In the genomic region with DNA sequence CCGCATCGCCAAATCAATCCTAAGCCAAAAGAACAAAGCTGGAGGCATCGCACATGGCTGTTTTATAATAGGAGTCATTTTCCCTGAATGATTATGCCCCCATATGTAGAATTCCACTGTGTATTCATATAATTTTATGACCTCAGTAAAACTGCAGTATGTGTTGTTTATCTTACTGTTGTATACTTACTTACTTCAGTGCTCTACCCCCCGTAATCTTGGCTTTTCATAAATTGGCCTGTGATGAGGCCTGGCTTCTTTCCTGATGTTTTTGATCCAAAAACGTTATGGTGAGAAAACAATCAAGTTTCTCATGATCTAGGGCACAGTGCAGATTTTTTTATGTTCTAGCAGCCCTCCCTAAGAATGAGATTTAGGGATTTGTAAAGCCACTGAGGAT, we compare ENCODE assay signal across 19 cellular contexts.
DNase-seq lines count a peak whose midpoint lies in the region; FAIRE-seq and TF ChIP-seq lines count a peak whose summit lies in the region.
"Had no signal": no experiment of that assay in that cellular context is flagged by ENCODE, and none has a peak within 500 bp of the region (broad histone marks: within the 10 kb centered on the region; RNA-seq: fewer than 3 reads in every experiment).

No MANE protein-coding gene starts in this region.

- H3K27me3 ChIP-seq in neural progenitor cell (no peaks in the 10 kb centered on the region), SJCRH30 (no peaks in the 10 kb centered on the region)

- TF ChIP-seq POLR2A in GM12892 (IDR thresholded peaks at IDR 0.05; ENCODE audit: low read depth, low read length): no peak

- no peaks in the 10 kb centered on the region for H3K4me1 ChIP-seq in HEK293 (ENCODE audit: control insufficient read depth, insufficient read depth, low read length)
- H3K4me1 ChIP-seq in neural progenitor cell: peaks cover 25% of the 10 kb centered on the region
- no peaks in the 10 kb centered on the region for H3K4me1 ChIP-seq in SJCRH30

- no peak overlapping the region for H3K4me3 ChIP-seq in HEK293 (ENCODE audit: low read depth, low read length)
- no peak overlapping the region for H3K4me3 ChIP-seq in neural progenitor cell
- H3K4me3 ChIP-seq in SJCRH30: no peak overlapping the region
- H3K4me3 ChIP-seq: GM12878, GM23248, HAP-1, K562 had no signal

- peaks cover 19% of the 10 kb centered on the region for H3K36me3 Mint-ChIP-seq in neural progenitor cell

- H3K9me3 Mint-ChIP-seq in neural progenitor cell: no peaks in the 10 kb centered on the region
- H3K9me3 Mint-ChIP-seq: CD4-positive, alpha-beta T cell had no signal

- CTCF ChIA-PET in HEK293 (lab: Yijun Ruan, JAX): no interaction called here

- H3K36me3 ChIP-seq in HEK293 (ENCODE audit: control insufficient read depth in 2 of 2, insufficient read depth in 1 of 2, low read length in 2 of 2) (no peaks in the 10 kb centered on the region), neural progenitor cell (no peaks in the 10 kb centered on the region), SJCRH30 (peaks cover 38% of the 10 kb centered on the region)
- H3K36me3 ChIP-seq: HAP-1 had no signal

- no peak for TF ChIP-seq CTCF in HEK293 (tag by site-specific recombination; IDR thresholded peaks at IDR 0.05)
- TF ChIP-seq CTCF in neural progenitor cell (IDR thresholded peaks at IDR 0.05): no peak

- no peaks in the 10 kb centered on the region for H3K27me3 Mint-ChIP-seq in neural progenitor cell (ENCODE audit: insufficient read depth, low read depth)
- H3K27me3 Mint-ChIP-seq: CD4-positive, alpha-beta T cell had no signal

- no peaks in the 10 kb centered on the region for H3K79me2 ChIP-seq in neural progenitor cell (ENCODE audit: low read depth)

- H3K4me2 ChIP-seq in neural progenitor cell: no peak overlapping the region

- H2AFZ ChIP-seq in neural progenitor cell (replicated peaks): no peak overlapping the region
- H2AFZ ChIP-seq: GM23248 had no signal

- FAIRE-seq in endometrium (lab: Jason Lieb, UNC): peak; percentile 87
- no peak for FAIRE-seq in GM12892 (lab: Jason Lieb, UNC)
- FAIRE-seq: GM12878, K562 had no signal

- no peak overlapping the region for H3K4me3 Mint-ChIP-seq in neural progenitor cell
- H3K4me3 Mint-ChIP-seq: CD4-positive, alpha-beta T cell had no signal

- no peak overlapping the region for H3K9ac ChIP-seq in neural progenitor cell
- H3K9ac ChIP-seq: GM23248 had no signal

- H3F3A ChIP-seq in neural progenitor cell (ENCODE audit: low read depth): no peaks in the 10 kb centered on the region

- no peaks in the 10 kb centered on the region for H4K20me1 ChIP-seq in neural progenitor cell (ENCODE audit: low read depth)

- H3K4me1 Mint-ChIP-seq in neural progenitor cell: peaks cover 26% of the 10 kb centered on the region

- H3K27ac ChIP-seq in HEK293 (ENCODE audit: extremely low read depth, low read depth, low read length): no peak overlapping the region
- H3K27ac ChIP-seq in neural progenitor cell: no peak overlapping the region
- H3K27ac ChIP-seq in SJCRH30: no peak overlapping the region
- H3K27ac ChIP-seq: GM23248 had no signal

- POLR2A ChIA-PET in HEK293 (lab: Yijun Ruan, JAX): no interaction called here

- no peaks in the 10 kb centered on the region for H3K9me3 ChIP-seq in HEK293 (ENCODE audit: control insufficient read depth, insufficient read depth, low read depth, low read length)
- no peaks in the 10 kb centered on the region for H3K9me3 ChIP-seq in neural progenitor cell (ENCODE audit: low read depth)
- no peaks in the 10 kb centered on the region; the same call in 1 of the 2 replicates for H3K9me3 ChIP-seq in SJCRH30 (replicated peaks)
- H3K9me3 ChIP-seq: HAP-1 had no signal

- DNase-seq in NCI-H446 (lab: John Stamatoyannopoulos, UW) (peak; percentile 43 to 62), neural progenitor cell (ENCODE audit: low spot score) (no peak), GM12892 (ENCODE audit: insufficient read length) (no peak), medulla oblongata (ENCODE audit: extremely low spot score) (no peak), SJCRH30 (no peak), SHP77 (lab: John Stamatoyannopoulos, UW) (no peak)
- DNase-seq: CD4-positive, alpha-beta T cell; NCI-H187; NCI-H345; NCI-H526 treated with DMSO at 0.1 percent for 48 hours; OCI-M1; RPMI8226; SIG-M5 had no signal

- H3K27ac Mint-ChIP-seq in neural progenitor cell: peak overlapping the region; percentile 15
- H3K27ac Mint-ChIP-seq: CD4-positive, alpha-beta T cell had no signal

TF ChIP-seq in HEK293, 187 proteins besides CTCF, POLR2A, EP300 and RAD21:
- TF ChIP-seq ZNF549 (tag by site-specific recombination; IDR thresholded peaks at IDR 0.05) (no peak), ZFP37 (tag by site-specific recombination; IDR thresholded peaks at IDR 0.05) (no peak), ZNF600 (tag by site-specific recombination; IDR thresholded peaks at IDR 0.05) (no peak), ZNF324 (tag by site-specific recombination; IDR thresholded peaks at IDR 0.05) (no peak), ZNF791 (tag by site-specific recombination; IDR thresholded peaks at IDR 0.05) (no peak), BCL11B (tag by site-specific recombination; IDR thresholded peaks at IDR 0.05; ENCODE audit: low read depth) (no peak), GLIS1 (tag by site-specific recombination; IDR thresholded peaks at IDR 0.05) (peak; percentile 53), ZNF629 (tag by site-specific recombination; IDR thresholded peaks at IDR 0.05) (no peak), SP7 (tag by site-specific recombination; IDR thresholded peaks at IDR 0.05) (no peak), ZNF561 (tag by site-specific recombination; IDR thresholded peaks at IDR 0.05; ENCODE audit: borderline replicate concordance) (no peak), MYNN (tag by site-specific recombination; IDR thresholded peaks at IDR 0.05; ENCODE audit: borderline replicate concordance) (no peak)
- TF ChIP-seq, protein P1, sequence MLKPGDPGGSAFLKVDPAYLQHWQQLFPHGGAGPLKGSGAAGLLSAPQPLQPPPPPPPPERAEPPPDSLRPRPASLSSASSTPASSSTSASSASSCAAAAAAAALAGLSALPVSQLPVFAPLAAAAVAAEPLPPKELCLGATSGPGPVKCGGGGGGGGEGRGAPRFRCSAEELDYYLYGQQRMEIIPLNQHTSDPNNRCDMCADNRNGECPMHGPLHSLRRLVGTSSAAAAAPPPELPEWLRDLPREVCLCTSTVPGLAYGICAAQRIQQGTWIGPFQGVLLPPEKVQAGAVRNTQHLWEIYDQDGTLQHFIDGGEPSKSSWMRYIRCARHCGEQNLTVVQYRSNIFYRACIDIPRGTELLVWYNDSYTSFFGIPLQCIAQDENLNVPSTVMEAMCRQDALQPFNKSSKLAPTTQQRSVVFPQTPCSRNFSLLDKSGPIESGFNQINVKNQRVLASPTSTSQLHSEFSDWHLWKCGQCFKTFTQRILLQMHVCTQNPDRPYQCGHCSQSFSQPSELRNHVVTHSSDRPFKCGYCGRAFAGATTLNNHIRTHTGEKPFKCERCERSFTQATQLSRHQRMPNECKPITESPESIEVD (tag by site-specific recombination; IDR thresholded peaks at IDR 0.05): peak; percentile 60
- TF ChIP-seq, protein P2, sequence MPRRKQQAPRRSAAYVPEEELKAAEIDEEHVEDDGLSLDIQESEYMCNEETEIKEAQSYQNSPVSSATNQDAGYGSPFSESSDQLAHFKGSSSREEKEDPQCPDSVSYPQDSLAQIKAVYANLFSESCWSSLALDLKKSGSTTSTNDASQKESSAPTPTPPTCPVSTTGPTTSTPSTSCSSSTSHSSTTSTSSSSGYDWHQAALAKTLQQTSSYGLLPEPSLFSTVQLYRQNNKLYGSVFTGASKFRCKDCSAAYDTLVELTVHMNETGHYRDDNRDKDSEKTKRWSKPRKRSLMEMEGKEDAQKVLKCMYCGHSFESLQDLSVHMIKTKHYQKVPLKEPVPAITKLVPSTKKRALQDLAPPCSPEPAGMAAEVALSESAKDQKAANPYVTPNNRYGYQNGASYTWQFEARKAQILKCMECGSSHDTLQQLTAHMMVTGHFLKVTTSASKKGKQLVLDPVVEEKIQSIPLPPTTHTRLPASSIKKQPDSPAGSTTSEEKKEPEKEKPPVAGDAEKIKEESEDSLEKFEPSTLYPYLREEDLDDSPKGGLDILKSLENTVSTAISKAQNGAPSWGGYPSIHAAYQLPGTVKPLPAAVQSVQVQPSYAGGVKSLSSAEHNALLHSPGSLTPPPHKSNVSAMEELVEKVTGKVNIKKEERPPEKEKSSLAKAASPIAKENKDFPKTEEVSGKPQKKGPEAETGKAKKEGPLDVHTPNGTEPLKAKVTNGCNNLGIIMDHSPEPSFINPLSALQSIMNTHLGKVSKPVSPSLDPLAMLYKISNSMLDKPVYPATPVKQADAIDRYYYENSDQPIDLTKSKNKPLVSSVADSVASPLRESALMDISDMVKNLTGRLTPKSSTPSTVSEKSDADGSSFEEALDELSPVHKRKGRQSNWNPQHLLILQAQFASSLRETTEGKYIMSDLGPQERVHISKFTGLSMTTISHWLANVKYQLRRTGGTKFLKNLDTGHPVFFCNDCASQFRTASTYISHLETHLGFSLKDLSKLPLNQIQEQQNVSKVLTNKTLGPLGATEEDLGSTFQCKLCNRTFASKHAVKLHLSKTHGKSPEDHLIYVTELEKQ (tag by site-specific recombination; IDR thresholded peaks at IDR 0.05; ENCODE audit: borderline replicate concordance): no peak

Comparison
In these comparisons a context has a peak if more than half of its experiments do, and no peak if none do; other contexts are left out.
1. DNase-seq: peak in NCI-H446 (2 of 2); none in neural progenitor cell (single experiment), GM12892 (single experiment), medulla oblongata (single experiment), SJCRH30 (0 of 2) and SHP77 (0 of 2).